ENCODE assay signal across 9 cellular contexts in the genomic region with DNA sequence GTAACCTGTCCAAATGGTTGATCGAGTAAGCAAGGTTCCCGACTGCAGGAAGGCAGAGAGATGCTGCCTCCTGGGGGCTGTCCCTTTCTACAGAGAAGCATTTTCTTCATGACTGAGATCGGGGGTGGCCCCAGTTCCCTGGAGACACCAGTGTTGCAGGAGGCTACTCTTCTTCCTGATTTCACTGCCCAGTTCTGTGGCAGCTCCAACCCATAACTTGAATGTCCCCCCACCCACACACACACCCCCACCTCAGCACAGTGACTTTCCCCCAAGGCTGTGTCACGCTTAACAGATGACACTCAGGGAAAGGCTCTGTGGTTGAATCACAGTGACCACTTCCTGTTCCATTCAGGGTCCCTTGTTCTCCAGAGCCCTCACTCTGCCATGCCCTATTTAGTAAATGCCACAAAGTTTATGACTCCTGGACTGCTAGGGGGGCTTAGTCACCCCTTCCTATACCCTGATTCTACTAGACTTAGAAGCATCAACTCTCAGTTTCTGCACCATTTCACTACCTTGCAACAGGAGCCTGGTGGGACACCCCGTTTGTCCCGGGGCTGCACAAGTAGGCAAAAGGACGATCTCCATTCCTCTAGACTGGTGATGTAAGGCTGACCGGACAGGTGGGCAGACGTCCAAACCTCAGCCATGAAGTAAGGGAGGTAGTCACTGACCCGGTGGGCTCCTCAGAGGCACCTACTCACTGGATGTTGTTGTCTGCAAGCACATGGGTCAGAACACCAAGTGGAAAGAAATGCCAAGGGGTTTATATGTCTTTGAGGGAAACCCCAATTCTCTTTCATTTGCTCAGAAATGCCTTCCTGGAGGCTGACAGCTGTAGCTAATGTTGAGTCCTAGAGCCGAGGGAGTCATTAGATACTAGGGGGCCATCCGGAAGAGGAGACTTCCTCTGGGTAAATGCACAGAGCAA. TPM values are rescaled to one million over a fixed set of nuclear protein-coding genes. Genes with fewer than 3 reads are reported as not detected.
DNase-seq lines count a peak whose midpoint lies in the region; ATAC-seq and TF ChIP-seq lines count a peak whose summit lies in the region.
"Had no signal": no experiment of that assay in that cellular context is flagged by ENCODE, and none has a peak within 500 bp of the region (broad histone marks: within the 10 kb centered on the region; RNA-seq: fewer than 3 reads in every experiment).

No MANE protein-coding gene starts in this region.

- H4K20me1 ChIP-seq in GM23338 (replicated peaks; ENCODE audit: insufficient read depth): no peaks in the 10 kb centered on the region

- H3K9me3 Mint-ChIP-seq in GM23338: no peaks in the 10 kb centered on the region
- H3K9me3 Mint-ChIP-seq in activated CD4-positive, alpha-beta T cell treated with anti-CD3 and anti-CD28 coated beads, Interleukin-2, amount 10 ng/mL, durations not matched to agents 7 days and 5 days: no peaks in the 10 kb centered on the region
- H3K9me3 Mint-ChIP-seq: brain had no signal

- H3K27me3 ChIP-seq in GM23338 (ENCODE audit: insufficient read depth): no peaks in the 10 kb centered on the region
- H3K27me3 ChIP-seq in skeletal muscle satellite cell (ENCODE audit: control insufficient read depth, insufficient read depth, low read length): no peaks in the 10 kb centered on the region

- H3K9me2 ChIP-seq in GM23338 (ENCODE audit: insufficient read depth): no peaks in the 10 kb centered on the region

- H3K4me3 Mint-ChIP-seq in GM23338: no peak overlapping the region
- peak overlapping the region; percentile 26 for H3K4me3 Mint-ChIP-seq in activated CD4-positive, alpha-beta T cell treated with anti-CD3 and anti-CD28 coated beads, Interleukin-2, amount 10 ng/mL, durations not matched to agents 7 days and 5 days
- H3K4me3 Mint-ChIP-seq: brain had no signal

- H3K9ac ChIP-seq in skeletal muscle satellite cell (ENCODE audit: low read depth, low read length): peak overlapping the region; percentile 53

- H3K4me2 ChIP-seq in GM23338: 0 out of 2 replicates have a peak overlapping the region, but pooled peaks have one; percentile 26
- peak overlapping the region; percentile 70 for H3K4me2 ChIP-seq in skeletal muscle satellite cell (ENCODE audit: low read length)

- ATAC-seq in GM23338 (peak; percentile 76), esophagus mucosa (peak; percentile 50)

- H3K4me3 ChIP-seq in GM12865 (ENCODE audit: low read depth, low read length) (no peak overlapping the region), GM23338 (no peak overlapping the region), skeletal muscle satellite cell (ENCODE audit: low read length) (peak overlapping the region; percentile 10)

- CTCF ChIA-PET in activated CD4-positive, alpha-beta T cell treated with anti-CD3 and anti-CD28 coated beads, Interleukin-2, amount 10 ng/mL, durations not matched to agents 7 days and 5 days (lab: Charles Lee): interaction anchor here (0.9 to 1.7 kb wide), 3 partner anchors 10 to 24 kb away, joined by 3 to 5 read pairs (median 3); no protein-coding TSS in a partner anchor

- H3K27me3 Mint-ChIP-seq in GM23338 (ENCODE audit: insufficient read depth, low read depth, poor library complexity): peaks cover 5% of the 10 kb centered on the region
- peaks cover 3% of the 10 kb centered on the region for H3K27me3 Mint-ChIP-seq in activated CD4-positive, alpha-beta T cell treated with anti-CD3 and anti-CD28 coated beads, Interleukin-2, amount 10 ng/mL, durations not matched to agents 7 days and 5 days

- peak overlapping the region; percentile 66 for H2AFZ ChIP-seq in GM23338

- no peak overlapping the region for H3K27ac ChIP-seq in GM23338 (ENCODE audit: low read depth)

- H3K4me1 Mint-ChIP-seq in GM23338: peaks cover 20% of the 10 kb centered on the region
- peaks cover 44% of the 10 kb centered on the region for H3K4me1 Mint-ChIP-seq in activated CD4-positive, alpha-beta T cell treated with anti-CD3 and anti-CD28 coated beads, Interleukin-2, amount 10 ng/mL, durations not matched to agents 7 days and 5 days
- H3K4me1 Mint-ChIP-seq: brain had no signal

- H3K36me3 Mint-ChIP-seq in GM23338 (ENCODE audit: low read depth): no peaks in the 10 kb centered on the region
- no peaks in the 10 kb centered on the region for H3K36me3 Mint-ChIP-seq in activated CD4-positive, alpha-beta T cell treated with anti-CD3 and anti-CD28 coated beads, Interleukin-2, amount 10 ng/mL, durations not matched to agents 7 days and 5 days (ENCODE audit: low read depth)
- H3K36me3 Mint-ChIP-seq: brain had no signal

- POLR2A ChIA-PET in activated CD4-positive, alpha-beta T cell treated with anti-CD3 and anti-CD28 coated beads, Interleukin-2, amount 10 ng/mL, durations not matched to agents 7 days and 5 days (lab: Charles Lee): no interaction called here

- H3K36me3 ChIP-seq in GM23338 (ENCODE audit: insufficient read depth): no peaks in the 10 kb centered on the region
- no peaks in the 10 kb centered on the region for H3K36me3 ChIP-seq in skeletal muscle satellite cell (ENCODE audit: insufficient read depth, low read length)

- no peaks in the 10 kb centered on the region for H3K9me3 ChIP-seq in skeletal muscle satellite cell (replicated peaks; ENCODE audit: low read length)

- peak overlapping the region; percentile 42; the same call in 1 of the 2 replicates for H3K27ac Mint-ChIP-seq in GM23338
- peak overlapping the region; percentile 47 for H3K27ac Mint-ChIP-seq in activated CD4-positive, alpha-beta T cell treated with anti-CD3 and anti-CD28 coated beads, Interleukin-2, amount 10 ng/mL, durations not matched to agents 7 days and 5 days
- H3K27ac Mint-ChIP-seq: brain had no signal

- DNase-seq in GM12865 (ENCODE audit: low read depth) (peak; percentile 84), GM23338 (ENCODE audit: low spot score) (peak; percentile 57), LHCN-M2 (ENCODE audit: low read depth) (peak; percentile 72), D341Med (ENCODE audit: low spot score) (no peak), SHP77 (lab: John Stamatoyannopoulos, UW) (no peak)
- DNase-seq in activated CD4-positive, alpha-beta T cell treated with anti-CD3 and anti-CD28 coated beads, Interleukin-2, amount 10 ng/mL, durations not matched to agents 7 days and 5 days: peak; percentile 65

- no peaks in the 10 kb centered on the region for H3K79me2 ChIP-seq in GM23338 (replicated peaks; ENCODE audit: insufficient read depth)

- H3K4me1 ChIP-seq in GM23338 (ENCODE audit: insufficient read depth): peaks cover 11% of the 10 kb centered on the region
- H3K4me1 ChIP-seq in skeletal muscle satellite cell (ENCODE audit: control insufficient read depth, insufficient read depth, low read length): peaks cover 18% of the 10 kb centered on the region

- no peaks in the 10 kb centered on the region for H3F3A ChIP-seq in GM23338 (replicated peaks; ENCODE audit: low read depth)

- peak; percentile 36 for TF ChIP-seq CTCF in GM12865 (IDR thresholded peaks at IDR 0.05; ENCODE audit: insufficient read depth, low read depth, low read length, missing control alignments)
- peak; percentile 42 to 79 for TF ChIP-seq CTCF in GM23338 (conservative IDR thresholded peaks at IDR 0.05; ENCODE audit: low read depth in 2 of 2)

TF ChIP-seq in GM23338, 12 proteins besides CTCF, POLR2A, EP300 and RAD21 (continues in another document):
- TF ChIP-seq CREB1 (CRISPR knock-in tag; IDR thresholded peaks at IDR 0.05; ENCODE audit: low read depth): no peak
- no peak for TF ChIP-seq STAT1 (IDR thresholded peaks at IDR 0.05; ENCODE audit: unreplicated experiment)
- TF ChIP-seq, protein P1, sequence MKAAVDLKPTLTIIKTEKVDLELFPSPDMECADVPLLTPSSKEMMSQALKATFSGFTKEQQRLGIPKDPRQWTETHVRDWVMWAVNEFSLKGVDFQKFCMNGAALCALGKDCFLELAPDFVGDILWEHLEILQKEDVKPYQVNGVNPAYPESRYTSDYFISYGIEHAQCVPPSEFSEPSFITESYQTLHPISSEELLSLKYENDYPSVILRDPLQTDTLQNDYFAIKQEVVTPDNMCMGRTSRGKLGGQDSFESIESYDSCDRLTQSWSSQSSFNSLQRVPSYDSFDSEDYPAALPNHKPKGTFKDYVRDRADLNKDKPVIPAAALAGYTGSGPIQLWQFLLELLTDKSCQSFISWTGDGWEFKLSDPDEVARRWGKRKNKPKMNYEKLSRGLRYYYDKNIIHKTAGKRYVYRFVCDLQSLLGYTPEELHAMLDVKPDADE (IDR thresholded peaks at IDR 0.05): no peak
- no peak for TF ChIP-seq POLR2AphosphoS5 (IDR thresholded peaks at IDR 0.05; ENCODE audit: low read depth)
- no peak for TF ChIP-seq ZNF331 (CRISPR knock-in tag; IDR thresholded peaks at IDR 0.05; ENCODE audit: low read depth)
- TF ChIP-seq NANOG (IDR thresholded peaks at IDR 0.05; ENCODE audit: borderline replicate concordance): no peak
- no peak for TF ChIP-seq ZNF114 (CRISPR knock-in tag; IDR thresholded peaks at IDR 0.05)
- no peak for TF ChIP-seq EZH2phosphoT487 (IDR thresholded peaks at IDR 0.05; ENCODE audit: unreplicated experiment)
- TF ChIP-seq JUNB (IDR thresholded peaks at IDR 0.05; ENCODE audit: unreplicated experiment): no peak
- no peak for TF ChIP-seq EZH2 (IDR thresholded peaks at IDR 0.05; ENCODE audit: low read depth, unreplicated experiment)

RNA-seq across cellular contexts. Expression of a gene that starts 31.3 kb away (rescaled TPM):
- total RNA-seq in GM23338 (2014; rRNA removed; shearing (Covaris generic)): 72.3 and 72.8 TPM in 2 replicates
- polyA plus RNA-seq in GM23338 (2016; fragmentation: Nextera tagmentation; extraction: Ambion mirVana): 237 and 320 TPM in 2 replicates
- total RNA-seq in LHCN-M2 (2014; rRNA removed): 34.8 and 44.7 TPM in 2 replicates
- polyA plus RNA-seq in LHCN-M2 (2012): 12.4 TPM
- total RNA-seq in activated CD4-positive, alpha-beta T cell treated with anti-CD3 and anti-CD28 coated beads, Interleukin-2, amount 10 ng/mL, durations not matched to agents 7 days and 5 days: 10 to 100 TPM; 78.7 to 82.6 TPM
- 23.9 TPM for total RNA-seq in esophagus mucosa
- 13.5 and 16.7 TPM in 2 replicates for total RNA-seq in skeletal muscle satellite cell (2012; rRNA removed)

RNA-seq across cellular contexts. Expression of a gene that starts 38.5 kb away (rescaled TPM):
- total RNA-seq in GM23338 (2014; rRNA removed; shearing (Covaris generic)): 35.0 and 35.9 TPM in 2 replicates
- polyA plus RNA-seq in GM23338 (2016; fragmentation: Nextera tagmentation; extraction: Ambion mirVana): 10.8 and 15.4 TPM in 2 replicates
- total RNA-seq in LHCN-M2 (2014; rRNA removed) (38.6 and 39.7 TPM in 2 replicates), esophagus mucosa (26.8 TPM)
- polyA plus RNA-seq in LHCN-M2 (2012): 16.7 TPM
- total RNA-seq in activated CD4-positive, alpha-beta T cell treated with anti-CD3 and anti-CD28 coated beads, Interleukin-2, amount 10 ng/mL, durations not matched to agents 7 days and 5 days: 10 to 100 TPM; 24.8 to 25.9 TPM
- 35.2 and 70.1 TPM in 2 replicates for total RNA-seq in skeletal muscle satellite cell (2012; rRNA removed)

Comparison
In these comparisons a context has a peak if more than half of its experiments do, and no peak if none do; other contexts are left out.
1. DNase-seq: peak in GM12865 (single experiment), GM23338 (single experiment), LHCN-M2 (single experiment) and activated CD4-positive, alpha-beta T cell treated with anti-CD3 and anti-CD28 coated beads, Interleukin-2, amount 10 ng/mL, durations not matched to agents 7 days and 5 days (single experiment); none in D341Med (single experiment) and SHP77 (0 of 2).